8 cellular contexts compared by ENCODE assay signal in genomic region chr1:64471218-64471719, GRCh38. TPM values are rescaled to one million over a fixed set of nuclear protein-coding genes. Genes with fewer than 3 reads are reported as not detected.
DNase-seq lines count a peak whose midpoint lies in the region; ATAC-seq and TF ChIP-seq lines count a peak whose summit lies in the region.

No MANE protein-coding gene starts in this region.

- H3K4me1 Mint-ChIP-seq in activated CD4-positive, alpha-beta T cell treated with anti-CD3 and anti-CD28 coated beads for 36 hours: peaks cover 16% of the 10 kb centered on the region
- H3K4me1 Mint-ChIP-seq in activated B cell treated with CpG ODN at 0.5 μM for 24 hours (peaks cover 18% of the 10 kb centered on the region), naive B cell (peaks cover 15 to 24% (median 17%) of the 10 kb centered on the region in 3 donors)

- H3K9me3 Mint-ChIP-seq in activated CD4-positive, alpha-beta T cell treated with anti-CD3 and anti-CD28 coated beads for 36 hours (ENCODE audit: low read depth): no peaks in the 10 kb centered on the region
- H3K9me3 Mint-ChIP-seq in activated B cell treated with CpG ODN at 0.5 μM for 24 hours (no peaks in the 10 kb centered on the region), naive B cell (peaks cover 0 to 3% (median 0%) of the 10 kb centered on the region in 7 donors)

- H3K4me1 ChIP-seq in esophagus squamous epithelium: peaks cover 5 to 71% (median 22%) of the 10 kb centered on the region in 3 donors

- H3K27ac Mint-ChIP-seq in activated CD4-positive, alpha-beta T cell treated with anti-CD3 and anti-CD28 coated beads for 36 hours: peak overlapping the region; percentile 77
- no peak overlapping the region for H3K27ac Mint-ChIP-seq in activated B cell treated with CpG ODN at 0.5 μM for 24 hours
- peak overlapping the region in 1 of 6 donors; percentile 66 for H3K27ac Mint-ChIP-seq in naive B cell

- no peaks in the 10 kb centered on the region for H3K9me3 ChIP-seq in esophagus squamous epithelium

- CTCF ChIA-PET in activated CD4-positive, alpha-beta T cell treated with anti-CD3 and anti-CD28 coated beads for 36 hours (lab: Charles Lee): interaction anchor here (0.6 kb wide), 1 partner anchor 61 kb away, joined by 3 read pairs; no protein-coding TSS in a partner anchor
- CTCF ChIA-PET in activated B cell treated with CpG ODN at 0.5 μM for 24 hours (lab: Charles Lee): no interaction called here

- 0 to 6% methylated on average over 10 to 13 of the region's 35 CpGs for whole genome bisulfite sequencing in esophagus squamous epithelium, 2 donors

- peak; percentile 46 for DNase-seq in activated CD4-positive, alpha-beta T cell treated with anti-CD3 and anti-CD28 coated beads for 36 hours
- DNase-seq in activated CD4-positive, alpha-beta T cell treated with anti-CD3 and anti-CD28 coated beads for 4 hours: no peak
- no peak for DNase-seq in activated B cell treated with CpG ODN at 0.5 μM for 24 hours
- DNase-seq in esophagus squamous epithelium (lab: John Stamatoyannopoulos, UW): no peak
- DNase-seq in naive B cell: no peak
- no peak for DNase-seq in A172 (ENCODE audit: low spot score)

- peaks cover 0 to 59% (median 0%) of the 10 kb centered on the region in 4 donors for H3K27me3 ChIP-seq in esophagus squamous epithelium

- H3K36me3 Mint-ChIP-seq in activated CD4-positive, alpha-beta T cell treated with anti-CD3 and anti-CD28 coated beads for 36 hours (ENCODE audit: low read depth): no peaks in the 10 kb centered on the region
- H3K36me3 Mint-ChIP-seq in activated B cell treated with CpG ODN at 0.5 μM for 24 hours (ENCODE audit: low read depth): no peaks in the 10 kb centered on the region
- peaks cover 0 to 19% of the 10 kb centered on the region in 2 donors for H3K36me3 Mint-ChIP-seq in naive B cell

- peak overlapping the region; percentile 82 for H3K4me3 Mint-ChIP-seq in activated CD4-positive, alpha-beta T cell treated with anti-CD3 and anti-CD28 coated beads for 36 hours
- H3K4me3 Mint-ChIP-seq in activated B cell treated with CpG ODN at 0.5 μM for 24 hours: peak overlapping the region; percentile 75
- peak overlapping the region; percentile 76 to 93 (median 88) for H3K4me3 Mint-ChIP-seq in naive B cell

- POLR2A ChIA-PET in activated CD4-positive, alpha-beta T cell treated with anti-CD3 and anti-CD28 coated beads for 36 hours (lab: Charles Lee): no interaction called here
- POLR2A ChIA-PET in activated B cell treated with CpG ODN at 0.5 μM for 24 hours (lab: Charles Lee): no interaction called here

- H3K4me3 ChIP-seq in esophagus squamous epithelium: peak overlapping the region; percentile 59 to 89 (median 77)

- no peak for TF ChIP-seq CTCF in activated B cell treated with CpG ODN at 0.5 μM for 24 hours (IDR thresholded peaks at IDR 0.05)
- no peak for TF ChIP-seq CTCF in esophagus squamous epithelium (IDR thresholded peaks at IDR 0.05)

- peak overlapping the region; percentile 81 to 93 (median 84) for H3K27ac ChIP-seq in esophagus squamous epithelium

- no peak for TF ChIP-seq POLR2A in esophagus squamous epithelium (IDR thresholded peaks at IDR 0.05)

- ATAC-seq in activated CD4-positive, alpha-beta T cell treated with anti-CD3 and anti-CD28 coated beads for 36 hours: no peak
- ATAC-seq in activated B cell treated with CpG ODN at 0.5 μM for 24 hours (ENCODE audit: low read depth) (no peak), naive B cell (ENCODE audit: low read depth in 2 of 2) (no peak), HG02870 (IDR thresholded peaks at IDR 0.05; ENCODE audit: unreplicated experiment) (no peak), GM21447 (IDR thresholded peaks at IDR 0.05; ENCODE audit: unreplicated experiment) (no peak)

- H3K27me3 Mint-ChIP-seq in activated CD4-positive, alpha-beta T cell treated with anti-CD3 and anti-CD28 coated beads for 36 hours: peaks cover 32% of the 10 kb centered on the region
- H3K27me3 Mint-ChIP-seq in activated B cell treated with CpG ODN at 0.5 μM for 24 hours (peaks cover 38% of the 10 kb centered on the region), naive B cell (peaks cover 50 to 63% (median 54%) of the 10 kb centered on the region in 3 donors)

- intact Hi-C loops in activated CD4-positive, alpha-beta T cell treated with anti-CD3 and anti-CD28 coated beads for 36 hours (cut with DNase I, micrococcal nuclease): loop anchor here in 1 of 2 experiments (2.0 to 10.0 kb wide), 3 partner anchors 80 to 354 kb away; no protein-coding TSS in a partner anchor
- intact Hi-C loops in activated B cell treated with CpG ODN at 0.5 μM for 24 hours (cut with micrococcal nuclease): no loop called here
- intact Hi-C loops in esophagus squamous epithelium (cut with DNase I): no loop called here

- H3K36me3 ChIP-seq in esophagus squamous epithelium: no peaks in the 10 kb centered on the region

RNA-seq across cellular contexts. Expression of gene CACHD1, which starts 1.3 kb away (rescaled TPM):
- 1 to 10 TPM; 1.9 to 2.3 TPM for total RNA-seq in activated CD4-positive, alpha-beta T cell treated with anti-CD3 and anti-CD28 coated beads for 36 hours
- total RNA-seq in activated B cell treated with CpG ODN at 0.5 μM for 24 hours (0.12 and 0.22 TPM in 2 replicates), esophagus squamous epithelium (10 to 100 TPM in 1 of 4 donors, 1 to 10 TPM in 3; 1.9 to 14.5 (median 4.1) TPM)
- not detected for polyA plus RNA-seq in naive B cell (ENCODE audit: low read depth in 6 of 6)
- 4.2 and 4.5 TPM in 2 replicates for total RNA-seq in A172 (2014; rRNA removed; shearing (Covaris generic))
